Comparison of ENCODE assay signal across 10 cellular contexts in the genomic region with DNA sequence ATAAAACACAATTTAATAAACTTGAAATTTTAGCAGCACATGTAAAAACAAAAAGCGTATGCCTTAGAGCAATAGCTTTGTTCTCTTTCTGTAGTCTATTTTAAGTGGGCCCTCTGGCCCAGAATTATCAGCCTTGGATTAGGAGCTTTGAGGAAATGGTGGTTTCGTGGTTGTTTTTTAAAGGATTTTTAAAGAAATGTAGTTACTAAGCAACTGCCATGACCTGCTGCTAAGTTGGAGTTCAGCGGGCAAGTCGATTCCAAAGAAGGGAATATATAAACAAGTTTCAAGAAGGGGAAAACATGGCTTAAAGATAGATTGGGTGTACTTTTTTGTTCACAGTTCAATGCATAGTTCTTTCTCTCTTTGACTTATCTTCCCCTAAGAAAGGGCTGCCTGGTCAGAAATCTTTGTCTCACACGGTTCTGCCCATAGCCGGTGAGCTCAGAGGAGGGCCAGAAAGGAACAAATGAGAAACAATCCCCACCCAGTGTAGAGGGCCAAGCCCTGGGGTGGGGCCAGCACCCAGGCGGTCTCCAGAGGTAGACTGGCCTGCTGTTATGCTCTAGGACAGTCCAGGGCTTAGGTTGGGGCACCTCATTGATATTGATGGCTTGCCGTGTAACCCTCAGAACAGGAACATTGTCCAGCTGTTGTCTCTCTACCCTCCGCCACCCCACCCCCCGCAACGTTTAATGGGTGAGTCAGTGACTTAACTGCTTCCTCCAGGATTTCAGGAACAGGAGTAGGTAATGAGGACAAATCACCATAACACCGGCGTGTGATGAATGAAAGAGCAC.
DNase-seq lines count a peak whose midpoint lies in the region; ATAC-seq and FAIRE-seq lines count a peak whose summit lies in the region.
"Had no signal": no experiment of that assay in that cellular context is flagged by ENCODE, and none has a peak within 500 bp of the region (broad histone marks: within the 10 kb centered on the region; RNA-seq: fewer than 3 reads in every experiment).

No MANE protein-coding gene starts in this region.

- no peak overlapping the region for H3K4me3 Mint-ChIP-seq in T-helper 2 cell treated with Interferon-gamma antibody and Interleukin-4, amounts not matched to agents 5 μg/mL and 100 μg/mL, for 36 hours

- DNase-seq in SIG-M5 treated with dmso at 0.1 percent for 504 hours (lab: John Stamatoyannopoulos, UW; ENCODE audit: unreplicated experiment) (peak; percentile 35), SIG-M5 (lab: John Stamatoyannopoulos, UW) (no peak), amniotic stem cell (lab: John Stamatoyannopoulos, UW) (peak; percentile 5), urothelium cell line (ENCODE audit: low spot score) (peak; percentile 48)
- DNase-seq in effector memory CD4-positive, alpha-beta T cell, result no peak
- DNase-seq in T-helper 2 cell treated with Interferon-gamma antibody and Interleukin-4, amounts not matched to agents 5 μg/mL and 100 μg/mL, for 36 hours (ENCODE audit: low spot score), result no peak

- no peaks in the 10 kb centered on the region for H3K36me3 ChIP-seq in effector memory CD4-positive, alpha-beta T cell (ENCODE audit: control insufficient read depth, insufficient read depth, low read length)

- H3K27ac Mint-ChIP-seq in T-helper 2 cell treated with Interferon-gamma antibody and Interleukin-4, amounts not matched to agents 5 μg/mL and 100 μg/mL, for 36 hours, result no peak overlapping the region

- no peaks in the 10 kb centered on the region for H3K27me3 ChIP-seq in effector memory CD4-positive, alpha-beta T cell (replicated peaks; ENCODE audit: control insufficient read depth, insufficient read depth, low read length, poor library complexity, severe bottlenecking)

- H3K36me3 Mint-ChIP-seq in T-helper 2 cell treated with Interferon-gamma antibody and Interleukin-4, amounts not matched to agents 5 μg/mL and 100 μg/mL, for 36 hours (ENCODE audit: low read depth), result peaks cover 12% of the 10 kb centered on the region

- no peaks in the 10 kb centered on the region for H3K27me3 Mint-ChIP-seq in T-helper 2 cell treated with Interferon-gamma antibody and Interleukin-4, amounts not matched to agents 5 μg/mL and 100 μg/mL, for 36 hours (ENCODE audit: low read depth)

- H3K4me1 ChIP-seq in effector memory CD4-positive, alpha-beta T cell (ENCODE audit: control insufficient read depth, insufficient read depth, low read length, poor library complexity, severe bottlenecking), result no peaks in the 10 kb centered on the region

- no peak overlapping the region for H3K27ac ChIP-seq in effector memory CD4-positive, alpha-beta T cell (ENCODE audit: insufficient read depth, low read length, poor library complexity, severe bottlenecking)

- no peak for ATAC-seq in HG03159 (IDR thresholded peaks at IDR 0.05; ENCODE audit: unreplicated experiment)

- no peaks in the 10 kb centered on the region for H3K9me3 Mint-ChIP-seq in T-helper 2 cell treated with Interferon-gamma antibody and Interleukin-4, amounts not matched to agents 5 μg/mL and 100 μg/mL, for 36 hours

- H3K4me3 ChIP-seq in effector memory CD4-positive, alpha-beta T cell (ENCODE audit: insufficient read depth, low read depth, low read length, poor library complexity, severe bottlenecking), result no peak overlapping the region

- peaks cover 7% of the 10 kb centered on the region for H3K4me1 Mint-ChIP-seq in T-helper 2 cell treated with Interferon-gamma antibody and Interleukin-4, amounts not matched to agents 5 μg/mL and 100 μg/mL, for 36 hours (ENCODE audit: low read depth)

- FAIRE-seq in islet of Langerhans (lab: Jason Lieb, UNC) (peak; percentile 66), urothelium cell line (lab: Jason Lieb, UNC) (no peak)
- FAIRE-seq: G401.6, keratinocyte had no signal

- H3K9me3 ChIP-seq in effector memory CD4-positive, alpha-beta T cell (ENCODE audit: control insufficient read depth, low read length), result no peaks in the 10 kb centered on the region

Comparison
In these comparisons a context has a peak if more than half of its experiments do, and no peak if none do; other contexts are left out.
1. DNase-seq: peak in SIG-M5 treated with dmso at 0.1 percent for 504 hours (single experiment), amniotic stem cell (single experiment) and urothelium cell line (single experiment); none in SIG-M5 (single experiment), effector memory CD4-positive, alpha-beta T cell (0 of 3) and T-helper 2 cell treated with Interferon-gamma antibody and Interleukin-4, amounts not matched to agents 5 μg/mL and 100 μg/mL, for 36 hours (single experiment).